ENCODE assay signal across 11 cellular contexts in the genomic region with DNA sequence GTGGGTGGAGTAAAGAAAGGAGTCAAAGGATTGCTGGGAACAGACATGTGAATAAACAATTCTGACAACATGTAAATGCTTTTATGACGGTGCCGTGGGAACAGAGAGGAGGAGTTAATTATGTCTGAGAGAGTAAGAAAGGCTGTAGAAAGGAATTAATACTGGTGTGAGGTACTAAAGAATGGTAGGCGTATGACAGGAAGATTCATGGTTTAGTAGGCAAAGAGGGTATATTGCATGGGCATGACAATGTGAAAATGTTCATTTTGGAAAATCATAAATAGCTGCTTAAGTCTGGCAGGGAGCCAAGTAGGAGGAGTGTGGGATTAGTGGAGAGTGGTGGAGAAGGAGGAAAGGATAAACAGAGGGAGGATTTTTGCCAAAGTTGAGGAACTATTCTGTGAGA. TPM values are rescaled to one million over a fixed set of nuclear protein-coding genes. Genes with fewer than 3 reads are reported as not detected.
A peak's percentile ranks its signal among the peaks of the same experiment; 100 is the strongest.
DNase-seq lines count a peak whose midpoint lies in the region; ATAC-seq, FAIRE-seq and TF ChIP-seq lines count a peak whose summit lies in the region.
"Had no signal": no experiment of that assay in that cellular context is flagged by ENCODE, and none has a peak within 500 bp of the region (broad histone marks: within the 10 kb centered on the region; RNA-seq: fewer than 3 reads in every experiment).

No MANE protein-coding gene starts in this region.

- H3K4me3 ChIP-seq in LNCaP clone FGC (ENCODE audit: low read depth, low read length) (no peak overlapping the region), H7 (ENCODE audit: insufficient read depth, low read depth, low read length) (no peak overlapping the region)

- H3K36me3 ChIP-seq in H7 (replicated peaks; ENCODE audit: control insufficient read depth, insufficient read depth, low read length), result peaks cover 4% of the 10 kb centered on the region

- H3K27me3 ChIP-seq in H7 (ENCODE audit: control insufficient read depth, insufficient read depth, low read length), result no peaks in the 10 kb centered on the region

- intact Hi-C loops in left colon (cut with DNase I, micrococcal nuclease), result no loop called here

- TF ChIP-seq CTCF in LNCaP clone FGC (IDR thresholded peaks at IDR 0.05; ENCODE audit: control insufficient read depth, extremely low read depth, insufficient read depth), result no peak

- TF ChIP-seq POLR2A in GM12891 (IDR thresholded peaks at IDR 0.05; ENCODE audit: low read depth, low read length), result no peak

- DNase-seq in DMS153 treated with DMSO at 0.1 percent for 48 hours (lab: John Stamatoyannopoulos, UW; ENCODE audit: unreplicated experiment) (peak; percentile 2), LNCaP clone FGC (ENCODE audit: low read depth) (peak; percentile 57), amniotic epithelial cell (ENCODE audit: low read depth) (peak; percentile 84), left colon (no peak), H7 (no peak), GM12891 (ENCODE audit: insufficient read length, low spot score) (no peak), NCI-H1694 (lab: John Stamatoyannopoulos, UW) (no peak)
- DNase-seq: Calu3 had no signal

- no peak for FAIRE-seq in GM12891 (lab: Jason Lieb, UNC)
- FAIRE-seq: islet of Langerhans had no signal

- peak; percentile 95 for ATAC-seq in left colon
- no peak for ATAC-seq in HG03025 (IDR thresholded peaks at IDR 0.05; ENCODE audit: low FRiP score, unreplicated experiment)
- ATAC-seq: stimulated activated effector memory CD8-positive, alpha-beta T cell treated with anti-CD3 and anti-CD28 coated beads, Interleukin-12 subunit alpha, Interleukin-12 subunit beta, amount 100 ng/mL, for 72 hours had no signal

TF ChIP-seq in GM12891, 5 proteins besides CTCF, POLR2A, EP300 and RAD21:
- TF ChIP-seq POU2F2 (IDR thresholded peaks at IDR 0.05; ENCODE audit: low read depth, low read length) (no peak), POLR2AphosphoS5 (IDR thresholded peaks at IDR 0.05; ENCODE audit: low read depth, low read length) (no peak), TAF1 (IDR thresholded peaks at IDR 0.05; ENCODE audit: low read depth, low read length) (no peak), PAX5 (IDR thresholded peaks at IDR 0.05; ENCODE audit: insufficient read depth, low read length, severe bottlenecking) (no peak), SPI1 (IDR thresholded peaks at IDR 0.05; ENCODE audit: low read depth, low read length) (no peak)

RNA-seq across cellular contexts. Expression of a gene that starts 19.7 kb away (rescaled TPM):
- total RNA-seq in left colon, result 10 to 100 TPM; 34.0 to 38.9 TPM
- total RNA-seq in H7 (2014; rRNA removed; shearing (Covaris generic)), result 39.1 and 49.3 TPM in 2 replicates
- polyA plus RNA-seq in GM12891 (2012; ENCODE audit: low read depth, missing spikeins), result 16.8 TPM

Comparison
In these comparisons a context has a peak if more than half of its experiments do, and no peak if none do; other contexts are left out.
1. DNase-seq: peak in DMS153 treated with DMSO at 0.1 percent for 48 hours (single experiment), LNCaP clone FGC (single experiment) and amniotic epithelial cell (single experiment); none in left colon (0 of 2), H7 (single experiment), GM12891 (single experiment) and NCI-H1694 (single experiment).